22 cellular contexts compared by ENCODE assay signal in genomic region chr4:174228988-174229387, GRCh38.
"Had no signal": no experiment of that assay in that cellular context is flagged by ENCODE, and none has a peak within 500 bp of the region (broad histone marks: within the 10 kb centered on the region; RNA-seq: fewer than 3 reads in every experiment).

No MANE protein-coding gene starts in this region.

- H3K4me3 ChIP-seq: coronary artery, dorsolateral prefrontal cortex had no signal

- DNase-seq: activated CD4-positive, alpha-beta memory T cell treated with anti-CD3 and anti-CD28 coated beads, Interleukin-2, amount 10 ng/mL, durations not matched to agents 7 days and 5 days; activated CD4-positive, alpha-beta T cell treated with anti-CD3 and anti-CD28 coated beads for 36 hours; activated CD4-positive, alpha-beta T cell treated with anti-CD3 and anti-CD28 coated beads, Interleukin-2, amount 10 ng/mL, durations not matched to agents 7 days and 5 days; activated CD4-positive, alpha-beta T cell treated with anti-CD3 and anti-CD28 coated beads, Interleukin-2, amount 50 U/mL, for 4 hours; activated CD4-positive, CD25-positive, alpha-beta regulatory T cell; activated CD4-positive, CD25-positive, alpha-beta regulatory T cell treated with anti-CD3 and anti-CD28 coated beads, Interleukin-2, amount 50 U/mL, for 72 hours; activated CD8-positive, alpha-beta memory T cell treated with anti-CD3 and anti-CD28 coated beads for 24 hours; activated effector memory CD4-positive, alpha-beta T cell treated with Interleukin-2 at 50 U/mL for 16 hours; activated gamma-delta T cell treated with Interleukin-2 at 50 U/mL for 16 hours; activated naive CD4-positive, alpha-beta T cell treated with anti-CD3 and anti-CD28 coated beads, Interleukin-2, amount 50 U/mL, for 16 hours; activated naive CD4-positive, alpha-beta T cell treated with Interleukin-2 at 50 U/mL for 16 hours; activated T-cell treated with anti-CD3 and anti-CD28 coated beads, Interleukin-2, amount 50 U/mL, for 4 hours; amniotic stem cell; anterior cingulate cortex; brain microvascular endothelial cell; dorsolateral prefrontal cortex; effector memory CD4-positive, alpha-beta T cell; endodermal cell; foreskin fibroblast; head of caudate nucleus; T-helper 2 cell had no signal

- H3K36me3 ChIP-seq: brain microvascular endothelial cell had no signal

- H3K27ac ChIP-seq: brain microvascular endothelial cell, coronary artery, dorsolateral prefrontal cortex had no signal
